Comparison of ENCODE assay signal across 8 cellular contexts in the genomic region with DNA sequence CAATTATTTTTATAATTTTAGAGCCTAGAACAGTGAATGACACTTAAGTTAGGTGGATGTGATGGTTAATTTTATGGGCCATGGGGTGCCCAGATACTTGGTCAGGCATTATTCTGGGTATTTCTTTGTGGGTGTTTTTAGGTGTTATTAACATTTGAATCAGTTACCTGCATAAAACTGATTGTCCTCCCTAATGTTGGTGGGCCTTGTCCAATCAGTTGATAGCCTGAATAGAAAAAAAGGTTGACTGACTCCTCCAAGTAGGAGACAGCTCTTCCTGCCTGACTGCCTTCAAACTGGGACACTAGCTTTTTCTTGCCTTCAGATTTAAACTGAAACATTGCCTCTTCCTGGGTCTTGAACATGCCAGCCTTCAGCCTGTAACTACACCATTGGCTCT.
"Had no signal": no experiment of that assay in that cellular context is flagged by ENCODE, and none has a peak within 500 bp of the region (broad histone marks: within the 10 kb centered on the region; RNA-seq: fewer than 3 reads in every experiment).

No MANE protein-coding gene starts in this region.

- FAIRE-seq: G401.6, GM12878, GM12891, GM12892, GM18507, GM19239 had no signal

- ATAC-seq: GM12878 had no signal

- H3K4me3 ChIP-seq: GM12878 had no signal

- DNase-seq: GDM1, GF-D8 had no signal
